In the genomic region with DNA sequence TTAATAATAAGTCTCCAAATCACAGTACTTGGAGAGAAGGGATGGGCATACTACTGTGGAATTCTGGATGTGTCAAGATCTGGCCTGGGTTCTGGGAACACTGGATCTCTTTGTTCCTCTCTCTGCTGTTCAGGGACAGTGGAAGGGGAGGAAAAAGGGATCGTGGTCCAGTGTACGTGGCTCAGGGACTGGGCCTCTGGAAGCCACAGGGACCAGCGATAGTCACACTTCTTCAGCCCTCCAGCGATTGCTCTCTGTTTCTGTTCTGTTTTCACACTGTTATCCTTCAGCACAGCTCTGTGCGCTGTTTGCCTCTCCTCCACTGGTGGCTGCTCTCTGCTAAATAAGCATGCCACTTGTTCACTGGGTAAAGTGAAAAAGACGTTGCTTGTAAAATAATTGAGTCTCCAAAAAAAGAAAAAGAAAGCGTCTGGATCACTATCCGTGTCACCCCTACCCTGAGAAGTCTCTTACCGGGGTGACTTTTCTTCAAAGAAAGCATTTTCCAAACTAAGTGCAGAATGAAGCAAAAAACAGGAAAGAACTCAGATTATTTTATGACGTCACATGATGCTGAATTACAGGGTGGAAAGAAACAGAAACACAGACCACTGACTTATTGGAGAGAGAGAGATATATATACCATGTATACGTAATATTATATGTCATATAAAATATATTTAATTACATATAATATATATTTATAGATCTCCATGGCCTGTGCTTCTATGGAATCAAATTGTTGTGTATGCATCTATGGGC, we compare ENCODE assay signal across 20 cellular contexts.
DNase-seq lines count a peak whose midpoint lies in the region; ATAC-seq and TF ChIP-seq lines count a peak whose summit lies in the region.
"Had no signal": no experiment of that assay in that cellular context is flagged by ENCODE, and none has a peak within 500 bp of the region (broad histone marks: within the 10 kb centered on the region; RNA-seq: fewer than 3 reads in every experiment).

No MANE protein-coding gene starts in this region.

- no peaks in the 10 kb centered on the region for H3K27me3 Mint-ChIP-seq in WTC11 (ENCODE audit: low read depth)
- no peaks in the 10 kb centered on the region for H3K27me3 Mint-ChIP-seq in activated CD4-positive, alpha-beta T cell treated with anti-CD3 and anti-CD28 coated beads, Interleukin-2, amount 10 ng/mL, durations not matched to agents 24 days and 14 days
- H3K27me3 Mint-ChIP-seq in naive thymus-derived CD8-positive, alpha-beta T cell, result peaks cover 0 to 3% (median 0%) of the 10 kb centered on the region in 5 donors
- H3K27me3 Mint-ChIP-seq: CD4-positive, alpha-beta memory T cell had no signal

- DNase-seq in Daoy (ENCODE audit: low read depth) (peak; percentile 21), WTC11 (ENCODE audit: low spot score) (no peak), globus pallidus (ENCODE audit: low spot score) (peak; percentile 57), posterior cingulate gyrus (peak in 8 of 10 donors; percentile 9 to 82 (median 30)), NCI-H748 (lab: John Stamatoyannopoulos, UW; ENCODE audit: unreplicated experiment) (no peak), NCI-H1092 (lab: John Stamatoyannopoulos, UW) (no peak)
- DNase-seq in activated CD4-positive, alpha-beta T cell treated with anti-CD3 and anti-CD28 coated beads, Interleukin-2, amount 10 ng/mL, durations not matched to agents 24 days and 14 days, result no peak
- DNase-seq in naive thymus-derived CD8-positive, alpha-beta T cell, result no peak
- DNase-seq: activated CD4-positive, CD25-positive, alpha-beta regulatory T cell; activated effector memory CD4-positive, alpha-beta T cell treated with Interleukin-2 at 50 U/mL for 16 hours; CD4-positive, alpha-beta memory T cell; central memory CD4-positive, alpha-beta T cell; DMS79 treated with DMSO at 0.1 percent for 48 hours; left colon; MM.1S; mucosa of descending colon; NCI-H187; stimulated activated naive CD4-positive, alpha-beta T cell treated with Interleukin-2 at 50 U/mL for 16 hours; T-helper 2 cell had no signal

- POLR2A ChIA-PET in WTC11 (lab: Charles Lee), result no interaction called here
- POLR2A ChIA-PET in naive thymus-derived CD8-positive, alpha-beta T cell (lab: Charles Lee), result no interaction called here

- H3K36me3 Mint-ChIP-seq in WTC11, result no peaks in the 10 kb centered on the region
- no peaks in the 10 kb centered on the region for H3K36me3 Mint-ChIP-seq in activated CD4-positive, alpha-beta T cell treated with anti-CD3 and anti-CD28 coated beads, Interleukin-2, amount 10 ng/mL, durations not matched to agents 24 days and 14 days (ENCODE audit: low read depth)
- H3K36me3 Mint-ChIP-seq in naive thymus-derived CD8-positive, alpha-beta T cell, result peaks cover 0 to 2% (median 0%) of the 10 kb centered on the region in 3 donors
- H3K36me3 Mint-ChIP-seq: CD4-positive, alpha-beta memory T cell had no signal

- peaks cover 20% of the 10 kb centered on the region for H3K4me1 Mint-ChIP-seq in WTC11
- H3K4me1 Mint-ChIP-seq in activated CD4-positive, alpha-beta T cell treated with anti-CD3 and anti-CD28 coated beads, Interleukin-2, amount 10 ng/mL, durations not matched to agents 24 days and 14 days, result no peaks in the 10 kb centered on the region
- no peaks in the 10 kb centered on the region for H3K4me1 Mint-ChIP-seq in naive thymus-derived CD8-positive, alpha-beta T cell
- H3K4me1 Mint-ChIP-seq: CD4-positive, alpha-beta memory T cell had no signal

- peak; percentile 57; the same call in 1 of the 2 replicates for ATAC-seq in WTC11
- ATAC-seq in naive thymus-derived CD8-positive, alpha-beta T cell, result no peak
- ATAC-seq: left colon, mucosa of descending colon, Right ventricle myocardium inferior had no signal

- intact Hi-C loops in posterior cingulate gyrus (cut with DNase I), result no loop called here
- intact Hi-C loops in activated CD4-positive, alpha-beta T cell treated with anti-CD3 and anti-CD28 coated beads, Interleukin-2, amount 10 ng/mL, durations not matched to agents 24 days and 14 days (cut with micrococcal nuclease), result no loop called here

- H3K27ac Mint-ChIP-seq in WTC11, result peak overlapping the region; percentile 42; the same call in 1 of the 2 replicates
- H3K27ac Mint-ChIP-seq in activated CD4-positive, alpha-beta T cell treated with anti-CD3 and anti-CD28 coated beads, Interleukin-2, amount 10 ng/mL, durations not matched to agents 24 days and 14 days, result no peak overlapping the region
- no peak overlapping the region for H3K27ac Mint-ChIP-seq in naive thymus-derived CD8-positive, alpha-beta T cell
- H3K27ac Mint-ChIP-seq: CD4-positive, alpha-beta memory T cell had no signal

- CTCF ChIA-PET in WTC11 (lab: Charles Lee), result no interaction called here

- no peak overlapping the region for H3K4me3 Mint-ChIP-seq in WTC11
- no peak overlapping the region for H3K4me3 Mint-ChIP-seq in activated CD4-positive, alpha-beta T cell treated with anti-CD3 and anti-CD28 coated beads, Interleukin-2, amount 10 ng/mL, durations not matched to agents 24 days and 14 days
- no peak overlapping the region for H3K4me3 Mint-ChIP-seq in naive thymus-derived CD8-positive, alpha-beta T cell
- H3K4me3 Mint-ChIP-seq: CD4-positive, alpha-beta memory T cell had no signal

- TF ChIP-seq CTCF in WTC11 (IDR thresholded peaks at IDR 0.05), result no peak

- no peaks in the 10 kb centered on the region for H3K9me3 Mint-ChIP-seq in WTC11
- H3K9me3 Mint-ChIP-seq in activated CD4-positive, alpha-beta T cell treated with anti-CD3 and anti-CD28 coated beads, Interleukin-2, amount 10 ng/mL, durations not matched to agents 24 days and 14 days, result no peaks in the 10 kb centered on the region
- H3K9me3 Mint-ChIP-seq in naive thymus-derived CD8-positive, alpha-beta T cell, result peaks cover 0 to 8% (median 0%) of the 10 kb centered on the region in 9 donors

TF ChIP-seq in WTC11, 78 proteins besides CTCF, POLR2A, EP300 and RAD21:
- no peak for TF ChIP-seq CREM (CRISPR knock-in tag; IDR thresholded peaks at IDR 0.05)
- TF ChIP-seq TEAD1 (CRISPR knock-in tag; IDR thresholded peaks at IDR 0.05), result no peak
- no peak for TF ChIP-seq ATF1 (CRISPR knock-in tag; IDR thresholded peaks at IDR 0.05)
- TF ChIP-seq IRF2 (CRISPR knock-in tag; IDR thresholded peaks at IDR 0.05; ENCODE audit: borderline replicate concordance, low read depth), result no peak
- TF ChIP-seq SOX15 (CRISPR knock-in tag; IDR thresholded peaks at IDR 0.05), result no peak
- TF ChIP-seq HMGA2 (CRISPR knock-in tag; IDR thresholded peaks at IDR 0.05), result no peak
- no peak for TF ChIP-seq SP1 (CRISPR knock-in tag; conservative IDR thresholded peaks at IDR 0.05)
- TF ChIP-seq, protein P1, sequence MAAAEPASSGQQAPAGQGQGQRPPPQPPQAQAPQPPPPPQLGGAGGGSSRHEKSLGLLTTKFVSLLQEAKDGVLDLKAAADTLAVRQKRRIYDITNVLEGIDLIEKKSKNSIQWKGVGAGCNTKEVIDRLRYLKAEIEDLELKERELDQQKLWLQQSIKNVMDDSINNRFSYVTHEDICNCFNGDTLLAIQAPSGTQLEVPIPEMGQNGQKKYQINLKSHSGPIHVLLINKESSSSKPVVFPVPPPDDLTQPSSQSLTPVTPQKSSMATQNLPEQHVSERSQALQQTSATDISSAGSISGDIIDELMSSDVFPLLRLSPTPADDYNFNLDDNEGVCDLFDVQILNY (CRISPR knock-in tag; IDR thresholded peaks at IDR 0.05), result no peak
- no peak for TF ChIP-seq NFYB (CRISPR knock-in tag; conservative IDR thresholded peaks at IDR 0.05; ENCODE audit: low read depth)
- no peak for TF ChIP-seq JUN (CRISPR knock-in tag; IDR thresholded peaks at IDR 0.05)
- no peak for TF ChIP-seq FOXK1 (CRISPR knock-in tag; IDR thresholded peaks at IDR 0.05)
- no peak for TF ChIP-seq GABPB1 (CRISPR knock-in tag; IDR thresholded peaks at IDR 0.05)
TF ChIP-seq in WTC11: peak in this region for 0.

Comparison
In these comparisons a context has a peak if more than half of its experiments do, and no peak if none do; other contexts are left out.
1. DNase-seq: peak in Daoy (single experiment), globus pallidus (single experiment) and posterior cingulate gyrus (8 of 10); none in WTC11 (single experiment), activated CD4-positive, alpha-beta T cell treated with anti-CD3 and anti-CD28 coated beads, Interleukin-2, amount 10 ng/mL, durations not matched to agents 24 days and 14 days (single experiment), naive thymus-derived CD8-positive, alpha-beta T cell (0 of 10), NCI-H748 (single experiment) and NCI-H1092 (single experiment).